In the genomic region with DNA sequence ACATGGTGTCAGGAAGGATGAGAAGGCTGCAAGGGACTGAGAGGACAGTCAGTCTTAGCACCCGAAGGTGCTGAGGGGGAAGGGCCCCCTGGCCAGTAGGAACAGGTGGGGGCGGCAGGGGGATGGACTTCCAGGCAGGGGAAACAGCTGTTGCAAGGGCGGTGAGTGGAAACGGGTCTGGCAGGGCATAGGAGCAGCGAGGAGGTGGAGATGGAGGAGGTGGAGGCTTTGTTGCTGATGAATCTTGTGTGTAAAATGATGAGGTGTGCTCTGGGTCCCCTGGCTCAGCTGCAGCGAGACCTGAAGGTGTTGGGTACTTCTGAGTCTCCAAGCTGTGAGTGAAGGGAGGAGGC, we compare ENCODE assay signal across 8 cellular contexts.
DNase-seq lines count a peak whose midpoint lies in the region; ATAC-seq and TF ChIP-seq lines count a peak whose summit lies in the region.

No MANE protein-coding gene starts in this region.

- no peak for TF ChIP-seq CTCF in brain microvascular endothelial cell (IDR thresholded peaks at IDR 0.05; ENCODE audit: low read depth, low read length, missing control alignments)

- H3K9me3 ChIP-seq in mucosa of stomach (ENCODE audit: control insufficient read depth, low read length): no peaks in the 10 kb centered on the region

- no peak for ATAC-seq in HG03039 (IDR thresholded peaks at IDR 0.05; ENCODE audit: unreplicated experiment)

- no peaks in the 10 kb centered on the region for H3K27me3 ChIP-seq in brain microvascular endothelial cell (replicated peaks)
- H3K27me3 ChIP-seq in mucosa of stomach (ENCODE audit: control insufficient read depth, insufficient read depth, low read length): no peaks in the 10 kb centered on the region

- H3K27ac ChIP-seq in brain microvascular endothelial cell: no peak overlapping the region

- peak; percentile 25 for DNase-seq in stimulated activated CD4-positive, alpha-beta T cell treated with anti-CD3 and anti-CD28 coated beads, Interleukin-15, amount 100 ng/mL, for 24 hours
- no peak for DNase-seq in stimulated activated CD4-positive, alpha-beta T cell treated with anti-CD3 and anti-CD28 coated beads, Interleukin-2, amount 100 ng/mL, for 48 hours
- DNase-seq in brain microvascular endothelial cell (no peak), NCI-H187 treated with DMSO at 0.1 percent for 48 hours (lab: John Stamatoyannopoulos, UW) (no peak), COR-L47 (lab: John Stamatoyannopoulos, UW) (no peak), NCI-H146 (lab: John Stamatoyannopoulos, UW) (no peak)

- H3K36me3 ChIP-seq in brain microvascular endothelial cell (replicated peaks) (peaks cover 21% of the 10 kb centered on the region), mucosa of stomach (ENCODE audit: control insufficient read depth, insufficient read depth, low read length) (peaks cover 6% of the 10 kb centered on the region)

- peaks cover 32% of the 10 kb centered on the region for H3K4me1 ChIP-seq in mucosa of stomach (ENCODE audit: control insufficient read depth, insufficient read depth, low read length)

- peak overlapping the region; percentile 79 for H3K4me3 ChIP-seq in brain microvascular endothelial cell (ENCODE audit: low read depth, low read length)
- peak overlapping the region; percentile 3 for H3K4me3 ChIP-seq in mucosa of stomach (ENCODE audit: low read length)

- H3K9ac ChIP-seq in mucosa of stomach (ENCODE audit: low read length): peak overlapping the region; percentile 78

- in situ Hi-C loops in brain microvascular endothelial cell (cut with HindIII; ENCODE audit: low pct_ligation_motif_present, low sequenced_read_pairs): no loop called here
